1 cellular context compared by ENCODE assay signal in genomic region chr20:64012385-64013146, GRCh38. TPM values are rescaled to one million over a fixed set of nuclear protein-coding genes. Genes with fewer than 3 reads are reported as not detected.
"Had no signal": no experiment of that assay in that cellular context is flagged by ENCODE, and none has a peak within 500 bp of the region (broad histone marks: within the 10 kb centered on the region; RNA-seq: fewer than 3 reads in every experiment).

No MANE protein-coding gene starts in this region.

RNA-seq across cellular contexts. Expression of gene SAMD10, which starts 33.1 kb away (rescaled TPM):
- total RNA-seq: SJCRH30 had no signal
